1 cellular context compared by ENCODE assay signal in the genomic region with DNA sequence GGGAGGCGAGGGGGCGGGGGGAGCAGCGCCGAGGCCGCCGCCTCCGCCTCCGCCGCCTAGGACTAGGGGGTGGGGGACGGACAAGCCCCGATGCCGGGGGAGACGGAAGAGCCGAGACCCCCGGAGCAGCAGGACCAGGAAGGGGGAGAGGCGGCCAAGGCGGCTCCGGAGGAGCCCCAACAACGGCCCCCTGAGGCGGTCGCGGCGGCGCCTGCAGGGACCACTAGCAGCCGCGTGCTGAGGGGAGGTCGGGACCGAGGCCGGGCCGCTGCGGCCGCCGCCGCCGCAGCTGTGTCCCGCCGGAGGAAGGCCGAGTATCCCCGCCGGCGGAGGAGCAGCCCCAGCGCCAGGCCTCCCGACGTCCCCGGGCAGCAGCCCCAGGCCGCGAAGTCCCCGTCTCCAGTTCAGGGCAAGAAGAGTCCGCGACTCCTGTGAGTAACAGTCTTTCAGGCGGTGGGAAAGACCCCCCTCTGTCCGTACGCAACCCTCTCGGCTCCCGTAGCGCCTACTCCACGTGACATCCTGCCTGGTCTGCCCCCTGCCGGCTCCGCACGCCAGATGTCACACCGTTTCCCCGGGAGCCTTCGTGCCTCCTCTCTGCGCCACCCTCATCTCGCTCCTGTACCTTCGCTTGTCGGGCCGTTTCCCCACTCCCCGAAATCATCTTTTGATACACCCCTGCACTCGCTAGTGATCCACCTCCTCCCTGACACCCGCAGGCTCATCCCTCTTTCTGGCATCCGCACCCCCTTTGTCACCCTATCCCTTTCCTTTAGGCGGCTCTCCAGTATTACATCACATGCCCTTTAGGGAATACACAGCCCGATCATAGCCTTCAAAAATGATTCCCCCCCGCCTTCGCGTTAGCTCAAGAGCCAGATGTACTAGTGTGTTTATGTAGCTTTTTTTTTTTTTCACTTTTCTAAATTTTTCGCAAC.
TF ChIP-seq lines count a peak whose summit lies in the region.

No MANE protein-coding gene starts in this region.

TF ChIP-seq in K562, 482 proteins besides CTCF, POLR2A, EP300 and RAD21 (continued from another document and continues in another):
- 0 out of 2 replicates have a peak, but pooled peaks have one; percentile 69 for TF ChIP-seq SRSF1 (IDR thresholded peaks at IDR 0.05; ENCODE audit: low read depth, low read length)
- peak; percentile 69; the same call in 1 of the 2 replicates for TF ChIP-seq MYNN (IDR thresholded peaks at IDR 0.05)
- TF ChIP-seq MYNN (CRISPR knock-in tag; IDR thresholded peaks at IDR 0.05), result no peak
- TF ChIP-seq SRSF7 (optimal IDR thresholded peaks at IDR 0.05; ENCODE audit: low read depth, low read length), result no peak
- peak; percentile 79; the same call in 1 of the 2 replicates for TF ChIP-seq CBX5 (IDR thresholded peaks at IDR 0.05; ENCODE audit: borderline replicate concordance, low read depth)
- no peak for TF ChIP-seq CHCHD3 (CRISPR knock-in tag; IDR thresholded peaks at IDR 0.05)
- peak; percentile 84 for TF ChIP-seq TBP (optimal IDR thresholded peaks at IDR 0.05; ENCODE audit: low read depth, low read length)
- no peak for TF ChIP-seq FOXJ3 (CRISPR knock-in tag; IDR thresholded peaks at IDR 0.05)
- TF ChIP-seq SREBF2 (CRISPR knock-in tag; IDR thresholded peaks at IDR 0.05), result peak; percentile 76; the same call in 1 of the 2 replicates
- TF ChIP-seq ZNF316 (IDR thresholded peaks at IDR 0.05), result peak; percentile 28
- TF ChIP-seq ZNF12 (CRISPR knock-in tag; IDR thresholded peaks at IDR 0.05), result no peak
- TF ChIP-seq, protein P1, sequence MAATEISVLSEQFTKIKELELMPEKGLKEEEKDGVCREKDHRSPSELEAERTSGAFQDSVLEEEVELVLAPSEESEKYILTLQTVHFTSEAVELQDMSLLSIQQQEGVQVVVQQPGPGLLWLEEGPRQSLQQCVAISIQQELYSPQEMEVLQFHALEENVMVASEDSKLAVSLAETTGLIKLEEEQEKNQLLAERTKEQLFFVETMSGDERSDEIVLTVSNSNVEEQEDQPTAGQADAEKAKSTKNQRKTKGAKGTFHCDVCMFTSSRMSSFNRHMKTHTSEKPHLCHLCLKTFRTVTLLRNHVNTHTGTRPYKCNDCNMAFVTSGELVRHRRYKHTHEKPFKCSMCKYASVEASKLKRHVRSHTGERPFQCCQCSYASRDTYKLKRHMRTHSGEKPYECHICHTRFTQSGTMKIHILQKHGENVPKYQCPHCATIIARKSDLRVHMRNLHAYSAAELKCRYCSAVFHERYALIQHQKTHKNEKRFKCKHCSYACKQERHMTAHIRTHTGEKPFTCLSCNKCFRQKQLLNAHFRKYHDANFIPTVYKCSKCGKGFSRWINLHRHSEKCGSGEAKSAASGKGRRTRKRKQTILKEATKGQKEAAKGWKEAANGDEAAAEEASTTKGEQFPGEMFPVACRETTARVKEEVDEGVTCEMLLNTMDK (IDR thresholded peaks at IDR 0.05; ENCODE audit: borderline replicate concordance, insufficient read depth, low read depth, low read length, poor library complexity, severe bottlenecking), result peak; percentile 100
- no peak for TF ChIP-seq ZNF140 (CRISPR knock-in tag; IDR thresholded peaks at IDR 0.05)
- TF ChIP-seq MTA3 (IDR thresholded peaks at IDR 0.05; ENCODE audit: borderline replicate concordance), result peak; percentile 99
- TF ChIP-seq, protein P2, sequence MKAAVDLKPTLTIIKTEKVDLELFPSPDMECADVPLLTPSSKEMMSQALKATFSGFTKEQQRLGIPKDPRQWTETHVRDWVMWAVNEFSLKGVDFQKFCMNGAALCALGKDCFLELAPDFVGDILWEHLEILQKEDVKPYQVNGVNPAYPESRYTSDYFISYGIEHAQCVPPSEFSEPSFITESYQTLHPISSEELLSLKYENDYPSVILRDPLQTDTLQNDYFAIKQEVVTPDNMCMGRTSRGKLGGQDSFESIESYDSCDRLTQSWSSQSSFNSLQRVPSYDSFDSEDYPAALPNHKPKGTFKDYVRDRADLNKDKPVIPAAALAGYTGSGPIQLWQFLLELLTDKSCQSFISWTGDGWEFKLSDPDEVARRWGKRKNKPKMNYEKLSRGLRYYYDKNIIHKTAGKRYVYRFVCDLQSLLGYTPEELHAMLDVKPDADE (conservative IDR thresholded peaks at IDR 0.05; ENCODE audit: control insufficient read depth, low read depth, low read length), result peak; percentile 84; the same call in 1 of the 2 replicates
- TF ChIP-seq, protein P3, sequence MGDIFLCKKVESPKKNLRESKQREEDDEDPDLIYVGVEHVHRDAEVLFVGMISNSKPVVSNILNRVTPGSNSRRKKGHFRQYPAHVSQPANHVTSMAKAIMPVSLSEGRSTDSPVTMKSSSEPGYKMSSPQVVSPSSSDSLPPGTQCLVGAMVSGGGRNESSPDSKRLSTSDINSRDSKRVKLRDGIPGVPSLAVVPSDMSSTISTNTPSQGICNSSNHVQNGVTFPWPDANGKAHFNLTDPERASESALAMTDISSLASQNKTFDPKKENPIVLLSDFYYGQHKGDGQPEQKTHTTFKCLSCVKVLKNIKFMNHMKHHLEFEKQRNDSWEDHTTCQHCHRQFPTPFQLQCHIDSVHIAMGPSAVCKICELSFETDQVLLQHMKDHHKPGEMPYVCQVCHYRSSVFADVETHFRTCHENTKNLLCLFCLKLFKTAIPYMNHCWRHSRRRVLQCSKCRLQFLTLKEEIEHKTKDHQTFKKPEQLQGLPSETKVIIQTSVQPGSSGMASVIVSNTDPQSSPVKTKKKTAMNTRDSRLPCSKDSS (IDR thresholded peaks at IDR 0.05; ENCODE audit: low read depth, partially characterized antibody), result no peak
- TF ChIP-seq, protein P4, sequence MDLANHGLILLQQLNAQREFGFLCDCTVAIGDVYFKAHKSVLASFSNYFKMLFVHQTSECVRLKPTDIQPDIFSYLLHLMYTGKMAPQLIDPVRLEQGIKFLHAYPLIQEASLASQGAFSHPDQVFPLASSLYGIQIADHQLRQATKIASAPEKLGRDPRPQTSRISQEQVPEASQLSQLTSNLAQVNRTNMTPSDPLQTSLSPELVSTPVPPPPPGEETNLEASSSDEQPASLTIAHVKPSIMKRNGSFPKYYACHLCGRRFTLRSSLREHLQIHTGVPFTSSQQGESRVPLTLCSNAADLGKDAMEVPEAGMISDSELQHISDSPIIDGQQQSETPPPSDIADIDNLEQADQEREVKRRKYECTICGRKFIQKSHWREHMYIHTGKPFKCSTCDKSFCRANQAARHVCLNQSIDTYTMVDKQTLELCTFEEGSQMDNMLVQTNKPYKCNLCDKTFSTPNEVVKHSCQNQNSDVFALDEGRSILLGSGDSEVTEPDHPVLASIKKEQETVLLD (IDR thresholded peaks at IDR 0.05), result peak; percentile 86
- TF ChIP-seq, protein P5, sequence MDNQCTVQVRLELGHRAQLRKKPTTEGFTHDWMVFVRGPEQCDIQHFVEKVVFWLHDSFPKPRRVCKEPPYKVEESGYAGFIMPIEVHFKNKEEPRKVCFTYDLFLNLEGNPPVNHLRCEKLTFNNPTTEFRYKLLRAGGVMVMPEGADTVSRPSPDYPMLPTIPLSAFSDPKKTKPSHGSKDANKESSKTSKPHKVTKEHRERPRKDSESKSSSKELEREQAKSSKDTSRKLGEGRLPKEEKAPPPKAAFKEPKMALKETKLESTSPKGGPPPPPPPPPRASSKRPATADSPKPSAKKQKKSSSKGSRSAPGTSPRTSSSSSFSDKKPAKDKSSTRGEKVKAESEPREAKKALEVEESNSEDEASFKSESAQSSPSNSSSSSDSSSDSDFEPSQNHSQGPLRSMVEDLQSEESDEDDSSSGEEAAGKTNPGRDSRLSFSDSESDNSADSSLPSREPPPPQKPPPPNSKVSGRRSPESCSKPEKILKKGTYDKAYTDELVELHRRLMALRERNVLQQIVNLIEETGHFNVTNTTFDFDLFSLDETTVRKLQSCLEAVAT (IDR thresholded peaks at IDR 0.05), result peak; percentile 93 to 95
- TF ChIP-seq ZNF707 (CRISPR knock-in tag; conservative IDR thresholded peaks at IDR 0.05), result no peak
- TF ChIP-seq ZNF561 (CRISPR knock-in tag; conservative IDR thresholded peaks at IDR 0.05), result no peak
- TF ChIP-seq ZBED1 (IDR thresholded peaks at IDR 0.05), result peak; percentile 49; the same call in 1 of the 2 replicates
- no peak for TF ChIP-seq SPI1 (IDR thresholded peaks at IDR 0.05; ENCODE audit: borderline replicate concordance, low read depth, low read length)
- TF ChIP-seq GTF2F1 (IDR thresholded peaks at IDR 0.05; ENCODE audit: low read depth, low read length), result no peak
- TF ChIP-seq ZEB2 (IDR thresholded peaks at IDR 0.05), result peak; percentile 76; the same call in 1 of the 2 replicates
- peak; percentile 83 for TF ChIP-seq ATF7 (IDR thresholded peaks at IDR 0.05)
- no peak for TF ChIP-seq ZNF384 (IDR thresholded peaks at IDR 0.05; ENCODE audit: low read depth, low read length)
- TF ChIP-seq, protein P6, sequence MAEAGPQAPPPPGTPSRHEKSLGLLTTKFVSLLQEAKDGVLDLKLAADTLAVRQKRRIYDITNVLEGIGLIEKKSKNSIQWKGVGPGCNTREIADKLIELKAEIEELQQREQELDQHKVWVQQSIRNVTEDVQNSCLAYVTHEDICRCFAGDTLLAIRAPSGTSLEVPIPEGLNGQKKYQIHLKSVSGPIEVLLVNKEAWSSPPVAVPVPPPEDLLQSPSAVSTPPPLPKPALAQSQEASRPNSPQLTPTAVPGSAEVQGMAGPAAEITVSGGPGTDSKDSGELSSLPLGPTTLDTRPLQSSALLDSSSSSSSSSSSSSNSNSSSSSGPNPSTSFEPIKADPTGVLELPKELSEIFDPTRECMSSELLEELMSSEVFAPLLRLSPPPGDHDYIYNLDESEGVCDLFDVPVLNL (CRISPR knock-in tag; IDR thresholded peaks at IDR 0.05; ENCODE audit: low read depth), result peak; percentile 52; the same call in 1 of the 2 replicates
- peak; percentile 92 for TF ChIP-seq NEUROD1 (IDR thresholded peaks at IDR 0.05; ENCODE audit: borderline replicate concordance, low read depth, low read length, partially characterized antibody)
- peak; percentile 92 for TF ChIP-seq BRD4 (IDR thresholded peaks at IDR 0.05)
- TF ChIP-seq TEAD1 (CRISPR knock-in tag; IDR thresholded peaks at IDR 0.05), result peak in 1 of 2 experiments; percentile 94; a peak in 2 of 4 replicates
- TF ChIP-seq ZBTB7A (IDR thresholded peaks at IDR 0.05; ENCODE audit: borderline replicate concordance, control insufficient read depth, low read depth, low read length), result peak; percentile 95
- no peak for TF ChIP-seq KLF6 (CRISPR knock-in tag; IDR thresholded peaks at IDR 0.05; ENCODE audit: borderline replicate concordance)
- peak; percentile 42; the same call in 1 of the 2 replicates for TF ChIP-seq ZNF589 (CRISPR knock-in tag; IDR thresholded peaks at IDR 0.05; ENCODE audit: low read depth)
- peak in 1 of 2 experiments; percentile 84; a peak in 2 of 4 replicates for TF ChIP-seq FOXA3 (CRISPR knock-in tag; conservative IDR thresholded peaks at IDR 0.05 in 1 of 2, IDR thresholded peaks at IDR 0.05 in 1 of 2)
- TF ChIP-seq, protein P7, sequence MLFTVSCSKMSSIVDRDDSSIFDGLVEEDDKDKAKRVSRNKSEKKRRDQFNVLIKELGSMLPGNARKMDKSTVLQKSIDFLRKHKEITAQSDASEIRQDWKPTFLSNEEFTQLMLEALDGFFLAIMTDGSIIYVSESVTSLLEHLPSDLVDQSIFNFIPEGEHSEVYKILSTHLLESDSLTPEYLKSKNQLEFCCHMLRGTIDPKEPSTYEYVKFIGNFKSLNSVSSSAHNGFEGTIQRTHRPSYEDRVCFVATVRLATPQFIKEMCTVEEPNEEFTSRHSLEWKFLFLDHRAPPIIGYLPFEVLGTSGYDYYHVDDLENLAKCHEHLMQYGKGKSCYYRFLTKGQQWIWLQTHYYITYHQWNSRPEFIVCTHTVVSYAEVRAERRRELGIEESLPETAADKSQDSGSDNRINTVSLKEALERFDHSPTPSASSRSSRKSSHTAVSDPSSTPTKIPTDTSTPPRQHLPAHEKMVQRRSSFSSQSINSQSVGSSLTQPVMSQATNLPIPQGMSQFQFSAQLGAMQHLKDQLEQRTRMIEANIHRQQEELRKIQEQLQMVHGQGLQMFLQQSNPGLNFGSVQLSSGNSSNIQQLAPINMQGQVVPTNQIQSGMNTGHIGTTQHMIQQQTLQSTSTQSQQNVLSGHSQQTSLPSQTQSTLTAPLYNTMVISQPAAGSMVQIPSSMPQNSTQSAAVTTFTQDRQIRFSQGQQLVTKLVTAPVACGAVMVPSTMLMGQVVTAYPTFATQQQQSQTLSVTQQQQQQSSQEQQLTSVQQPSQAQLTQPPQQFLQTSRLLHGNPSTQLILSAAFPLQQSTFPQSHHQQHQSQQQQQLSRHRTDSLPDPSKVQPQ (CRISPR knock-in tag; IDR thresholded peaks at IDR 0.05; ENCODE audit: borderline replicate concordance), result 0 out of 2 replicates have a peak, but pooled peaks have one; percentile 12
- TF ChIP-seq, protein P8, sequence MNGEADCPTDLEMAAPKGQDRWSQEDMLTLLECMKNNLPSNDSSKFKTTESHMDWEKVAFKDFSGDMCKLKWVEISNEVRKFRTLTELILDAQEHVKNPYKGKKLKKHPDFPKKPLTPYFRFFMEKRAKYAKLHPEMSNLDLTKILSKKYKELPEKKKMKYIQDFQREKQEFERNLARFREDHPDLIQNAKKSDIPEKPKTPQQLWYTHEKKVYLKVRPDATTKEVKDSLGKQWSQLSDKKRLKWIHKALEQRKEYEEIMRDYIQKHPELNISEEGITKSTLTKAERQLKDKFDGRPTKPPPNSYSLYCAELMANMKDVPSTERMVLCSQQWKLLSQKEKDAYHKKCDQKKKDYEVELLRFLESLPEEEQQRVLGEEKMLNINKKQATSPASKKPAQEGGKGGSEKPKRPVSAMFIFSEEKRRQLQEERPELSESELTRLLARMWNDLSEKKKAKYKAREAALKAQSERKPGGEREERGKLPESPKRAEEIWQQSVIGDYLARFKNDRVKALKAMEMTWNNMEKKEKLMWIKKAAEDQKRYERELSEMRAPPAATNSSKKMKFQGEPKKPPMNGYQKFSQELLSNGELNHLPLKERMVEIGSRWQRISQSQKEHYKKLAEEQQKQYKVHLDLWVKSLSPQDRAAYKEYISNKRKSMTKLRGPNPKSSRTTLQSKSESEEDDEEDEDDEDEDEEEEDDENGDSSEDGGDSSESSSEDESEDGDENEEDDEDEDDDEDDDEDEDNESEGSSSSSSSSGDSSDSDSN (IDR thresholded peaks at IDR 0.05; ENCODE audit: borderline replicate concordance in 1 of 2, low read depth in 2 of 2, low read length in 2 of 2), result peak; percentile 10 to 65; a peak in 1 of 4 replicates
- TF ChIP-seq, protein P9, sequence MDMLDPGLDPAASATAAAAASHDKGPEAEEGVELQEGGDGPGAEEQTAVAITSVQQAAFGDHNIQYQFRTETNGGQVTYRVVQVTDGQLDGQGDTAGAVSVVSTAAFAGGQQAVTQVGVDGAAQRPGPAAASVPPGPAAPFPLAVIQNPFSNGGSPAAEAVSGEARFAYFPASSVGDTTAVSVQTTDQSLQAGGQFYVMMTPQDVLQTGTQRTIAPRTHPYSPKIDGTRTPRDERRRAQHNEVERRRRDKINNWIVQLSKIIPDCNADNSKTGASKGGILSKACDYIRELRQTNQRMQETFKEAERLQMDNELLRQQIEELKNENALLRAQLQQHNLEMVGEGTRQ (CRISPR knock-in tag; IDR thresholded peaks at IDR 0.05), result peak; percentile 98
- TF ChIP-seq ILF3 (IDR thresholded peaks at IDR 0.05; ENCODE audit: borderline replicate concordance), result no peak
- TF ChIP-seq SAP30 (IDR thresholded peaks at IDR 0.05; ENCODE audit: borderline replicate concordance, insufficient read depth, low read depth, low read length, poor library complexity, severe bottlenecking), result peak; percentile 89
- TF ChIP-seq, protein P10, sequence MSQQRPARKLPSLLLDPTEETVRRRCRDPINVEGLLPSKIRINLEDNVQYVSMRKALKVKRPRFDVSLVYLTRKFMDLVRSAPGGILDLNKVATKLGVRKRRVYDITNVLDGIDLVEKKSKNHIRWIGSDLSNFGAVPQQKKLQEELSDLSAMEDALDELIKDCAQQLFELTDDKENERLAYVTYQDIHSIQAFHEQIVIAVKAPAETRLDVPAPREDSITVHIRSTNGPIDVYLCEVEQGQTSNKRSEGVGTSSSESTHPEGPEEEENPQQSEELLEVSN (IDR thresholded peaks at IDR 0.05; ENCODE audit: borderline replicate concordance in 1 of 2, extremely low read depth in 1 of 2, insufficient read depth in 1 of 2, insufficient read length in 1 of 2, low read depth in 1 of 2, low read length in 1 of 2, poor library complexity in 1 of 2, severe bottlenecking in 1 of 2), result peak; percentile 91 to 94
- peak; percentile 56; the same call in 1 of the 2 replicates for TF ChIP-seq ZNF143 (CRISPR knock-in tag; IDR thresholded peaks at IDR 0.05)
